Comparison of ENCODE assay signal across 24 cellular contexts in the genomic region with DNA sequence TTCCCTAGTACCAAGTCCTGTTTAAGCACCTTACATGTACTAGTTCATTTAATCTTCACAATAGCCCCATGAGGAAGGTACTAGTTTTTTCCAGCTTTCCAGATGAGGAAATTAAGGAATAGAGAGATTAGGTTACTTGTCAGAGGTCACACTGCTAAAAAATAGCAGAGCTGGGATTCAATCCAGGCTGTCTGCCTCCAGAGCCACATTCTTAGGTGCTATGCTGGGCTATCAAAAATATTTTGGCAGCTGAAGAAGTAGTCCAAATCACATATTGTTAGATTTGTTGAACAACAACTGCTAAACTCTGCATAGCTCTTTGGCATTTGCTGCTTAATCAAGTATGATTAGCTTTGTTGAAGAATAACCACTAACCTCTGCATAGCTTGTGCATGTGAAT.
DNase-seq lines count a peak whose midpoint lies in the region; ATAC-seq, FAIRE-seq and TF ChIP-seq lines count a peak whose summit lies in the region.
"Had no signal": no experiment of that assay in that cellular context is flagged by ENCODE, and none has a peak within 500 bp of the region (broad histone marks: within the 10 kb centered on the region; RNA-seq: fewer than 3 reads in every experiment).

No MANE protein-coding gene starts in this region.

- no peak for TF ChIP-seq POLR2A in GM12891 (IDR thresholded peaks at IDR 0.05; ENCODE audit: low read depth, low read length)

- no peak overlapping the region for H3K4me3 Mint-ChIP-seq in astrocyte (ENCODE audit: unreplicated experiment)
- H3K4me3 Mint-ChIP-seq in activated CD4-positive, alpha-beta T cell treated with anti-CD3 and anti-CD28 coated beads, Interleukin-2, amount 10 ng/mL, durations not matched to agents 7 days and 5 days = no peak overlapping the region
- H3K4me3 Mint-ChIP-seq: B cell; CD4-positive, alpha-beta T cell; CD8-positive, alpha-beta T cell had no signal

- H3K4me1 Mint-ChIP-seq in astrocyte (ENCODE audit: low read depth, unreplicated experiment) = peaks cover 2% of the 10 kb centered on the region
- H3K4me1 Mint-ChIP-seq in activated CD4-positive, alpha-beta T cell treated with anti-CD3 and anti-CD28 coated beads, Interleukin-2, amount 10 ng/mL, durations not matched to agents 7 days and 5 days = no peaks in the 10 kb centered on the region
- H3K4me1 Mint-ChIP-seq: B cell had no signal

- peaks cover 4% of the 10 kb centered on the region for H3K9me3 Mint-ChIP-seq in astrocyte (ENCODE audit: unreplicated experiment)
- H3K9me3 Mint-ChIP-seq in activated CD4-positive, alpha-beta T cell treated with anti-CD3 and anti-CD28 coated beads, Interleukin-2, amount 10 ng/mL, durations not matched to agents 7 days and 5 days = peaks cover 15% of the 10 kb centered on the region

- intact Hi-C loops in Right ventricle myocardium superior (cut with DNase I) (no loop called here), Right ventricle myocardium inferior (cut with DNase I) (no loop called here)

- H3K27me3 ChIP-seq in astrocyte (ENCODE audit: insufficient read depth, low read length) = peaks cover 3% of the 10 kb centered on the region
- H3K27me3 ChIP-seq: BLaER1 treated with 17β-estradiol and CSF1 and Interleukin-3, amounts not matched to agents 10 nM and 100 nM had no signal

- ATAC-seq in Right ventricle myocardium superior (ENCODE audit: poor library complexity) (peak; percentile 60), Right ventricle myocardium inferior (no peak)
- ATAC-seq: A549; CD8-positive, alpha-beta T cell had no signal

- DNase-seq in Right ventricle myocardium superior (no peak), Right ventricle myocardium inferior (ENCODE audit: missing footprints) (no peak), astrocyte (ENCODE audit: low read depth) (peak; percentile 29), fibroblast of peridontal ligament (ENCODE audit: extremely low read depth) (peak; percentile 23), myocyte (ENCODE audit: low read depth) (peak; percentile 12), NCI-H1694 (lab: John Stamatoyannopoulos, UW) (no peak), GM12891 (ENCODE audit: insufficient read length, low spot score) (no peak)
- no peak for DNase-seq in activated CD4-positive, alpha-beta T cell treated with anti-CD3 and anti-CD28 coated beads, Interleukin-2, amount 10 ng/mL, durations not matched to agents 7 days and 5 days
- DNase-seq: AML-193; Caco-2; Calu3; CD4-positive, alpha-beta T cell; CD8-positive, alpha-beta T cell; DMS79 treated with DMSO at 0.1 percent for 48 hours; GF-D8 had no signal

- CTCF ChIA-PET in activated CD4-positive, alpha-beta T cell treated with anti-CD3 and anti-CD28 coated beads, Interleukin-2, amount 10 ng/mL, durations not matched to agents 7 days and 5 days (lab: Charles Lee) = no interaction called here

- H3K9ac ChIP-seq in astrocyte (ENCODE audit: low read length) = no peak overlapping the region
- H3K9ac ChIP-seq: BLaER1 treated with 17β-estradiol and CSF1 and Interleukin-3, amounts not matched to agents 10 nM and 100 nM had no signal

- no peak overlapping the region for H3K4me3 ChIP-seq in astrocyte (ENCODE audit: insufficient read depth, low read depth, low read length)
- H3K4me3 ChIP-seq: A549; BLaER1 treated with 17β-estradiol and CSF1 and Interleukin-3, amounts not matched to agents 10 nM and 100 nM had no signal

- POLR2A ChIA-PET in activated CD4-positive, alpha-beta T cell treated with anti-CD3 and anti-CD28 coated beads, Interleukin-2, amount 10 ng/mL, durations not matched to agents 7 days and 5 days (lab: Charles Lee) = no interaction called here

- H3K36me3 ChIP-seq in astrocyte (ENCODE audit: insufficient read depth, low read length) = no peaks in the 10 kb centered on the region
- H3K36me3 ChIP-seq: BLaER1 treated with 17β-estradiol and CSF1 and Interleukin-3, amounts not matched to agents 10 nM and 100 nM had no signal

- H3K4me1 ChIP-seq in astrocyte (ENCODE audit: insufficient read depth, low read length) = no peaks in the 10 kb centered on the region
- H3K4me1 ChIP-seq: A549, Caco-2 had no signal

- no peak overlapping the region for H2AFZ ChIP-seq in astrocyte (ENCODE audit: low read depth, low read length)

- no peak overlapping the region for H3K4me2 ChIP-seq in astrocyte (ENCODE audit: low read length)
- H3K4me2 ChIP-seq: A549; BLaER1 treated with 17β-estradiol and CSF1 and Interleukin-3, amounts not matched to agents 10 nM and 100 nM had no signal

- no peak for FAIRE-seq in astrocyte (lab: Jason Lieb, UNC)
- no peak for FAIRE-seq in GM12891 (lab: Jason Lieb, UNC)
- FAIRE-seq: A549, D721Med, G401.6, GM12892, GM18507 had no signal

- H3K27me3 Mint-ChIP-seq in astrocyte (ENCODE audit: low read depth, unreplicated experiment) = peaks cover 40% of the 10 kb centered on the region
- no peaks in the 10 kb centered on the region for H3K27me3 Mint-ChIP-seq in activated CD4-positive, alpha-beta T cell treated with anti-CD3 and anti-CD28 coated beads, Interleukin-2, amount 10 ng/mL, durations not matched to agents 7 days and 5 days
- H3K27me3 Mint-ChIP-seq: CD4-positive, alpha-beta T cell had no signal

- H3K27ac ChIP-seq in astrocyte (ENCODE audit: low read depth, low read length) = no peak overlapping the region
- H3K27ac ChIP-seq: 22Rv1; A549; BLaER1 treated with 17β-estradiol and CSF1 and Interleukin-3, amounts not matched to agents 10 nM and 100 nM; C4-2B had no signal

- no peak for TF ChIP-seq CTCF in astrocyte (IDR thresholded peaks at IDR 0.05; ENCODE audit: insufficient read depth, low read depth, low read length)

- H3K27ac Mint-ChIP-seq in astrocyte (ENCODE audit: unreplicated experiment) = no peak overlapping the region
- no peak overlapping the region for H3K27ac Mint-ChIP-seq in activated CD4-positive, alpha-beta T cell treated with anti-CD3 and anti-CD28 coated beads, Interleukin-2, amount 10 ng/mL, durations not matched to agents 7 days and 5 days
- H3K27ac Mint-ChIP-seq: B cell; CD4-positive, alpha-beta T cell; CD8-positive, alpha-beta T cell had no signal

- H3K9me3 ChIP-seq in astrocyte (ENCODE audit: insufficient read depth, low read depth, low read length) = no peaks in the 10 kb centered on the region
- H3K9me3 ChIP-seq: A549, Caco-2 had no signal

- no peaks in the 10 kb centered on the region for H3K36me3 Mint-ChIP-seq in astrocyte (ENCODE audit: low read depth, unreplicated experiment)
- no peaks in the 10 kb centered on the region for H3K36me3 Mint-ChIP-seq in activated CD4-positive, alpha-beta T cell treated with anti-CD3 and anti-CD28 coated beads, Interleukin-2, amount 10 ng/mL, durations not matched to agents 7 days and 5 days (ENCODE audit: low read depth)
- H3K36me3 Mint-ChIP-seq: CD8-positive, alpha-beta T cell had no signal

- no peaks in the 10 kb centered on the region for H3K79me2 ChIP-seq in astrocyte (ENCODE audit: insufficient read depth, low read length)

- H4K20me1 ChIP-seq in astrocyte (ENCODE audit: insufficient read depth, low read length) = no peaks in the 10 kb centered on the region
- H4K20me1 ChIP-seq: BLaER1 treated with 17β-estradiol and CSF1 and Interleukin-3, amounts not matched to agents 10 nM and 100 nM had no signal

TF ChIP-seq in GM12891, 5 proteins besides CTCF, POLR2A, EP300 and RAD21:
- TF ChIP-seq POU2F2 (IDR thresholded peaks at IDR 0.05; ENCODE audit: low read depth, low read length) = no peak
- TF ChIP-seq TAF1 (IDR thresholded peaks at IDR 0.05; ENCODE audit: low read depth, low read length) = no peak
- no peak for TF ChIP-seq SPI1 (IDR thresholded peaks at IDR 0.05; ENCODE audit: low read depth, low read length)
- no peak for TF ChIP-seq PAX5 (IDR thresholded peaks at IDR 0.05; ENCODE audit: insufficient read depth, low read length, severe bottlenecking)

Comparison
In these comparisons a context has a peak if more than half of its experiments do, and no peak if none do; other contexts are left out.
1. DNase-seq: peak in astrocyte (single experiment), fibroblast of peridontal ligament (single experiment) and myocyte (single experiment); none in Right ventricle myocardium superior (single experiment), Right ventricle myocardium inferior (single experiment), activated CD4-positive, alpha-beta T cell treated with anti-CD3 and anti-CD28 coated beads, Interleukin-2, amount 10 ng/mL, durations not matched to agents 7 days and 5 days (single experiment), NCI-H1694 (single experiment) and GM12891 (single experiment).